ENCODE assay signal across 26 cellular contexts in genomic region chr2:80002761-80003160, GRCh38.
"Had no signal": no experiment of that assay in that cellular context is flagged by ENCODE, and none has a peak within 500 bp of the region (broad histone marks: within the 10 kb centered on the region; RNA-seq: fewer than 3 reads in every experiment).

No MANE protein-coding gene starts in this region.

- ATAC-seq: mucosa of descending colon; naive thymus-derived CD4-positive, alpha-beta T cell; natural killer cell treated with Interleukin-12 subunit alpha and Interleukin-12 subunit beta and Interleukin-15 and Interleukin-18, amount 100 ng/mL, for 72 hours; psoas muscle; right lobe of liver; stimulated activated memory B cell treated with anti-CD40 and anti-IgM and Interleukin-4, amounts not matched to agents 10 μg/mL and 1 μg/mL and 100 μg/mL, for 72 hours; stimulated activated naive CD8-positive, alpha-beta T cell treated with anti-CD3 and anti-CD28 coated beads, Interleukin-15, amount 100 ng/mL, for 72 hours; upper lobe of right lung had no signal

- H3K36me3 ChIP-seq: left ventricle myocardium inferior, right atrium auricular region, right lobe of liver, thyroid gland, transverse colon, upper lobe of right lung, uterus had no signal

- H3K27me3 ChIP-seq: hepatocyte, right atrium auricular region, right lobe of liver, testis, thyroid gland, transverse colon, upper lobe of right lung, uterus had no signal

- DNase-seq: islet precursor cell; left ventricle myocardium inferior; midbrain; mucosa of descending colon; naive thymus-derived CD4-positive, alpha-beta T cell; nucleus accumbens; psoas muscle; right lobe of liver; stimulated activated CD4-positive, alpha-beta T cell treated with anti-CD3 and anti-CD28 coated beads, Interleukin-1b, Interleukin-23, amount 100 ng/mL, for 48 hours; stimulated activated CD4-positive, alpha-beta T cell treated with anti-CD3 and anti-CD28 coated beads, Interleukin-2, amount 100 ng/mL, for 48 hours; stimulated activated CD4-positive, alpha-beta T cell treated with anti-CD3 and anti-CD28 coated beads, Interleukin-4, amount 100 ng/mL, for 4 hours; stimulated activated CD8-positive, alpha-beta memory T cell treated with anti-CD3 and anti-CD28 coated beads, Interleukin-4, amount 100 ng/mL, for 48 hours; stimulated activated naive CD4-positive, alpha-beta T cell treated with Interleukin-2 at 50 U/mL for 16 hours; stimulated activated naive CD8-positive, alpha-beta T cell treated with anti-CD3 and anti-CD28 coated beads, Interleukin-15, amount 100 ng/mL, for 72 hours; testis; thyroid gland; transverse colon; upper lobe of right lung; uterus had no signal

- H3K4me1 ChIP-seq: left ventricle myocardium inferior, parathyroid adenoma, psoas muscle, right atrium auricular region, right lobe of liver, testis, transverse colon, upper lobe of right lung, uterus had no signal

- H3K9me3 ChIP-seq: left ventricle myocardium inferior, mucosa of descending colon, psoas muscle, right atrium auricular region, right lobe of liver, testis, thyroid gland, transverse colon, upper lobe of right lung, uterus had no signal

- H3K27ac ChIP-seq: hepatocyte, left ventricle myocardium inferior, parathyroid adenoma, psoas muscle, right atrium auricular region, right lobe of liver, testis, thyroid gland, transverse colon, upper lobe of right lung, uterus had no signal

- H3K4me3 ChIP-seq: hepatocyte, left ventricle myocardium inferior, lung, mucosa of descending colon, psoas muscle, right atrium auricular region, right lobe of liver, smooth muscle cell, testis, thyroid gland, transverse colon, upper lobe of right lung, uterus had no signal
